In genomic region chr1:36345353-36345752, GRCh38 we compare ENCODE assay signal across 1 cellular context.
TF ChIP-seq lines count a peak whose summit lies in the region.

No MANE protein-coding gene starts in this region.

TF ChIP-seq in K562, 482 proteins besides CTCF, POLR2A, EP300 and RAD21:
- TF ChIP-seq ELF1 (tag; IDR thresholded peaks at IDR 0.05), result no peak
- TF ChIP-seq MYBL2 (IDR thresholded peaks at IDR 0.05; ENCODE audit: low read depth), result no peak
- TF ChIP-seq MYBL2 (CRISPR knock-in tag; IDR thresholded peaks at IDR 0.05; ENCODE audit: borderline replicate concordance), result 0 out of 2 replicates have a peak, but pooled peaks have one; percentile 44
- TF ChIP-seq SPI1 (IDR thresholded peaks at IDR 0.05; ENCODE audit: borderline replicate concordance, low read depth, low read length), result no peak
- TF ChIP-seq TAL1 (IDR thresholded peaks at IDR 0.05), result no peak
- no peak for TF ChIP-seq U2AF2 (optimal IDR thresholded peaks at IDR 0.05; ENCODE audit: low read depth, low read length)
